33 cellular contexts compared by ENCODE assay signal in genomic region chr5:117752403-117752802, GRCh38.
"Had no signal": no experiment of that assay in that cellular context is flagged by ENCODE, and none has a peak within 500 bp of the region (broad histone marks: within the 10 kb centered on the region; RNA-seq: fewer than 3 reads in every experiment).

No MANE protein-coding gene starts in this region.

- H3K4me1 ChIP-seq: adrenal gland, body of pancreas, breast epithelium had no signal

- H3K9me3 ChIP-seq: body of pancreas, breast epithelium had no signal

- H3K36me3 ChIP-seq: adrenal gland, brain microvascular endothelial cell had no signal

- DNase-seq: activated B cell treated with CpG ODN at 0.5 μM for 24 hours; activated CD4-positive, alpha-beta memory T cell treated with anti-CD3 and anti-CD28 coated beads for 36 hours; activated CD4-positive, alpha-beta T cell treated with anti-CD3 and anti-CD28 coated beads, Interleukin-2, amount 10 ng/mL, durations not matched to agents 24 days and 14 days; activated CD4-positive, alpha-beta T cell treated with anti-CD3 and anti-CD28 coated beads, Interleukin-2, amount 50 U/mL, for 1 hour; activated CD4-positive, alpha-beta T cell treated with anti-CD3 and anti-CD28 coated beads, Interleukin-2, amount 50 U/mL, for 4 hours; activated CD4-positive, CD25-positive, alpha-beta regulatory T cell treated with anti-CD3 and anti-CD28 coated beads, Interleukin-2, amount 50 U/mL, for 72 hours; activated CD8-positive, alpha-beta memory T cell treated with anti-CD3 and anti-CD28 coated beads, Interleukin-2, amount 50 U/mL, for 4 hours; activated CD8-positive, alpha-beta T cell treated with anti-CD3 and anti-CD28 coated beads for 36 hours; activated effector memory CD4-positive, alpha-beta T cell treated with anti-CD3 and anti-CD28 coated beads, Interleukin-2, amount 50 U/mL, for 16 hours; activated gamma-delta T cell treated with Interleukin-2 at 50 U/mL for 16 hours; activated naive CD4-positive, alpha-beta T cell; activated naive CD4-positive, alpha-beta T cell treated with anti-CD3 and anti-CD28 coated beads for 36 hours; activated naive CD4-positive, alpha-beta T cell treated with anti-CD3 and anti-CD28 coated beads, Interleukin-2, amount 50 U/mL, for 16 hours; activated naive CD8-positive, alpha-beta T cell treated with anti-CD3 and anti-CD28 coated beads for 36 hours; activated T-cell treated with anti-CD3 and anti-CD28 coated beads for 4 hours; activated T-cell treated with anti-CD3 and anti-CD28 coated beads, Interleukin-2, amount 50 U/mL, for 1 hour; activated T-cell treated with anti-CD3 and anti-CD28 coated beads, Interleukin-2, amount 50 U/mL, for 4 hours; activated T-cell treated with anti-CD3 and anti-CD28 coated beads, Interleukin-2, amount 50 U/mL, for 72 hours; adrenal gland; amniotic stem cell; aorta; body of pancreas; brain microvascular endothelial cell; central memory CD4-positive, alpha-beta T cell; T-helper 1 cell; T-helper 2 cell; T-helper 9 cell had no signal

- H3K27me3 ChIP-seq: adrenal gland, body of pancreas, brain microvascular endothelial cell, breast epithelium had no signal

- FAIRE-seq: astrocyte, TTC549 had no signal

- ATAC-seq: activated CD8-positive, alpha-beta T cell treated with anti-CD3 and anti-CD28 coated beads for 36 hours; activated naive CD4-positive, alpha-beta T cell treated with anti-CD3 and anti-CD28 coated beads, Interleukin-2, amount 50 U/mL, for 72 hours; activated T-cell treated with anti-CD3 and anti-CD28 coated beads, Interleukin-2, amount 50 U/mL, for 4 hours; activated T-cell treated with anti-CD3 and anti-CD28 coated beads, Interleukin-2, amount 50 U/mL, for 72 hours; activated T-helper 17 cell treated with anti-CD3 and anti-CD28 coated beads, Interleukin-2, amount 50 U/mL, for 72 hours; body of pancreas had no signal

- H3K4me3 ChIP-seq: adrenal gland, body of pancreas, breast epithelium had no signal

- H3K27ac ChIP-seq: adrenal gland, body of pancreas, brain microvascular endothelial cell, breast epithelium, VCaP had no signal
